In the genomic region with DNA sequence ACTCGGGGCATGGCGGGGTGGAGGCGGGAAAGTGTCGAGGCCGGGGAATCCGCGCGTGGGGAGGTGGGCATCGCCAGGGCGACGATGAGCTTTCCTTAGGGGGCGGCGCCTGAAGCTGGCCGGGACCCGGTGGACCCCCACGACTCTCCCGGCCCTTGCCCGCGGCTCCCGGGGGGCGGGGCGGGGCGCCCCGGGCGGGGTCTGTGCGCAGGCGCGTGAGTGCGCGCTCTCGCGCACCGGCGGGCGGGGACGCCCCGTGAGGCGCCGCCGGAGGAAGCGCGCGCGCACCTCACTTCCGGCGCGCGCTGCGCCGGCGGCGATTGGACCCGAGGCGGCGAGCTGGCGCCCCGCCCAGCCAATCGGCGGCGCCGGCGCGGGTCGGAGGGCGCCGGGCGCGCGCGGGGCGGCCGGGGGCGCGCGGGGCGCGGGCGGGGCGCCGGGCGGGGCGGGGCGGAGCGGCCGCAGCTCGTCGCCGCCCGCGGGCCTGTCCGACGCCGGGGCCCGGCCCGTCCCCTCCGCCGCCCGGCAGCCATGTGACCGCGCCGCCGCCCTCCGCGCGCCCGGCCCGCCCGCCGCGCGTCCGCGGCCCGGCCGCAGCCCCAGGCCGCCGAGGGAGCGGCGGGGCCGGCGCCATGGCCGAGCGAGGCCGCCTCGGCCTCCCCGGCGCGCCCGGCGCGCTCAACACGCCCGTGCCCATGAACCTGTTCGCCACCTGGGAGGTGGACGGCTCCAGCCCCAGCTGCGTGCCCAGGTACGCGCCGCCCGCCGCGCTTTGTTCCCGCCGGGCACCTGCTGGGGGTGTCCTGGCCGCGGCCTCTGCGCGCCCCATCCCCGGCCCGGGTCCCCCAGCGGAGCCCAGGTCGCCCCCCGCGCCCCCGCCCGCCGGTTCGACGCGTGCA, we compare ENCODE assay signal across 8 cellular contexts. TPM values are rescaled to one million over a fixed set of nuclear protein-coding genes. Genes with fewer than 3 reads are reported as not detected.
A peak's percentile ranks its signal among the peaks of the same experiment; 100 is the strongest.
DNase-seq lines count a peak whose midpoint lies in the region; ATAC-seq and TF ChIP-seq lines count a peak whose summit lies in the region.

A gene (plus strand): TSS at position 462 of the 899 bp plus-strand sequence. CDS start 171 bp downstream, at position 633.

- DNase-seq in CD4-positive, alpha-beta T cell = peak; percentile 43 to 82 (median 70)
- DNase-seq in HK-2 (ENCODE audit: unreplicated experiment) (peak; percentile 62), activated T-cell treated with anti-CD3 and anti-CD28 coated beads for 48 hours (ENCODE audit: low read depth) (peak; percentile 83), epithelial cell of proximal tubule (ENCODE audit: low read depth) (no peak), mucosa of gallbladder (ENCODE audit: low spot score) (peak; percentile 77)
- peak; percentile 51 to 56 for DNase-seq in stimulated activated CD8-positive, alpha-beta memory T cell treated with anti-CD3 and anti-CD28 coated beads, Interleukin-7, amount 100 ng/mL, for 1 hour (ENCODE audit: low read depth in 2 of 2)

- POLR2A ChIA-PET in CD4-positive, alpha-beta T cell (lab: Charles Lee) = interaction anchor here (1.0 to 5.3 kb wide), 19 partner anchors 9 to 562 kb away, joined by 3 to 95 read pairs (median 5); a partner anchor contains a TSS

- no peaks in the 10 kb centered on the region for H3K27me3 ChIP-seq in CD4-positive, alpha-beta T cell (ENCODE audit: control insufficient read depth, insufficient read depth, low read length)
- H3K27me3 ChIP-seq in OCI-LY1 (ENCODE audit: insufficient read depth, low read length) = peaks cover 5% of the 10 kb centered on the region; the same call in 1 of the 2 replicates

- peak within 1 kb of the TSS; percentile 81 for H3K4me2 ChIP-seq in OCI-LY1 (ENCODE audit: low read length)

- H3K9me3 ChIP-seq in CD4-positive, alpha-beta T cell (ENCODE audit: control insufficient read depth, low read length) = no peaks in the 10 kb centered on the region
- no peaks in the 10 kb centered on the region for H3K9me3 ChIP-seq in OCI-LY1 (ENCODE audit: low read length)

- H3K36me3 Mint-ChIP-seq in CD4-positive, alpha-beta T cell (ENCODE audit: low read depth) = peaks cover 5% of the 10 kb centered on the region

- CTCF ChIA-PET in CD4-positive, alpha-beta T cell (lab: Charles Lee) = interaction anchor here (1.2 to 2.1 kb wide), 5 partner anchors 12 to 176 kb away, joined by 3 to 6 read pairs (median 5); a partner anchor contains a TSS

- H3K9ac ChIP-seq in OCI-LY1 (ENCODE audit: low read length) = peak within 1 kb of the TSS; percentile 52

- H3K4me3 Mint-ChIP-seq in CD4-positive, alpha-beta T cell = peak within 1 kb of the TSS; percentile 95

- H3K9me3 Mint-ChIP-seq in CD4-positive, alpha-beta T cell = no peaks in the 10 kb centered on the region

- H3K27me3 Mint-ChIP-seq in CD4-positive, alpha-beta T cell = no peaks in the 10 kb centered on the region

- no peak within 1 kb of the TSS for H2AFZ ChIP-seq in OCI-LY1 (ENCODE audit: low read length)

- H3K4me3 ChIP-seq in OCI-LY1 (ENCODE audit: low read depth, low read length, poor library complexity, severe bottlenecking) (peak within 1 kb of the TSS; percentile 65), epithelial cell of proximal tubule (ENCODE audit: low read depth, low read length) (peak within 1 kb of the TSS; percentile 73)

- peaks cover 19% of the 10 kb centered on the region for H3K4me1 ChIP-seq in OCI-LY1 (ENCODE audit: insufficient read depth, low read length, severe bottlenecking)

- ATAC-seq in CD4-positive, alpha-beta T cell (ENCODE audit: poor library complexity) = peak; percentile 69
- peak; percentile 69 for ATAC-seq in GM19397 (IDR thresholded peaks at IDR 0.05; ENCODE audit: unreplicated experiment)

- H3K4me1 Mint-ChIP-seq in CD4-positive, alpha-beta T cell (ENCODE audit: low read depth) = peaks cover 22% of the 10 kb centered on the region

- peak within 1 kb of the TSS; percentile 31 for H3K27ac ChIP-seq in CD4-positive, alpha-beta T cell (ENCODE audit: low read depth, low read length)
- no peak within 1 kb of the TSS for H3K27ac ChIP-seq in OCI-LY1 (ENCODE audit: low read depth, low read length, poor library complexity, severe bottlenecking)

- no peaks in the 10 kb centered on the region for H4K20me1 ChIP-seq in OCI-LY1 (ENCODE audit: insufficient read depth, low read length)

- H3K27ac Mint-ChIP-seq in CD4-positive, alpha-beta T cell = peak within 1 kb of the TSS; percentile 88

- H3F3A ChIP-seq in OCI-LY1 (ENCODE audit: insufficient read depth, low read length) = no peaks in the 10 kb centered on the region

- intact Hi-C loops in CD4-positive, alpha-beta T cell (cut with DNase I, micrococcal nuclease) = loop anchor here (1.0 to 5.0 kb wide), 4 partner anchors 13 to 292 kb away; a partner anchor contains a TSS

- no peak for TF ChIP-seq CTCF in CD4-positive, alpha-beta T cell (IDR thresholded peaks at IDR 0.05)
- TF ChIP-seq CTCF in OCI-LY1 (IDR thresholded peaks at IDR 0.05; ENCODE audit: low read length) (no peak), epithelial cell of proximal tubule (conservative IDR thresholded peaks at IDR 0.05; ENCODE audit: low read depth, low read length) (no peak)

- no peaks in the 10 kb centered on the region for H3K9me2 ChIP-seq in OCI-LY1 (ENCODE audit: low read depth, low read length)

- no peaks in the 10 kb centered on the region for H3K36me3 ChIP-seq in OCI-LY1 (ENCODE audit: insufficient read depth, low read length)

- no peaks in the 10 kb centered on the region for H3K79me2 ChIP-seq in OCI-LY1 (ENCODE audit: insufficient read depth, low read length)

RNA-seq across cellular contexts. Expression of the gene that starts here (rescaled TPM):
- 10 to 100 TPM; 57.7 to 61.5 TPM for total RNA-seq in CD4-positive, alpha-beta T cell
- total RNA-seq in epithelial cell of proximal tubule (45.1 and 68.7 TPM in 2 replicates), mucosa of gallbladder (105 TPM)
